ENCODE assay signal across 26 cellular contexts in genomic region chr6:24426729-24427446, GRCh38. TPM values are rescaled to one million over a fixed set of nuclear protein-coding genes. Genes with fewer than 3 reads are reported as not detected.
DNase-seq lines count a peak whose midpoint lies in the region; TF ChIP-seq lines count a peak whose summit lies in the region.
"Had no signal": no experiment of that assay in that cellular context is flagged by ENCODE, and none has a peak within 500 bp of the region (broad histone marks: within the 10 kb centered on the region; RNA-seq: fewer than 3 reads in every experiment).

No MANE protein-coding gene starts in this region.

- H2BK120ac ChIP-seq in mesendoderm (ENCODE audit: low read depth, low read length): no peak overlapping the region

- H2AK5ac ChIP-seq in mesendoderm (ENCODE audit: low read length): no peak overlapping the region

- intact Hi-C loops in activated T-helper 2 cell treated with anti-CD3 and anti-CD28 coated beads, Interferon-gamma antibody, Interleukin-2, Interleukin-4, amounts not matched to agents 10 μg/mL and 5 μg/mL and 100 μg/mL, durations not matched to agents 14 hours and 24 hours and 36 hours (cut with micrococcal nuclease): no loop called here

- H3K4me3 ChIP-seq in HEK293 (ENCODE audit: low read depth, low read length) (no peak overlapping the region), mesendoderm (ENCODE audit: low read length) (no peak overlapping the region)
- H3K4me3 ChIP-seq: lower lobe of right lung, ovary, SK-N-MC, suprapubic skin, upper lobe of right lung had no signal

- peaks cover 61% of the 10 kb centered on the region for H3K36me3 Mint-ChIP-seq in activated T-cell treated with anti-CD3 and anti-CD28 coated beads, Interleukin-2, amount 50 U/mL, for 24 hours (ENCODE audit: low read depth)
- H3K36me3 Mint-ChIP-seq in chondrocyte (ENCODE audit: low read depth): peaks cover 17% of the 10 kb centered on the region
- H3K36me3 Mint-ChIP-seq in activated T-helper 2 cell treated with anti-CD3 and anti-CD28 coated beads, Interferon-gamma antibody, Interleukin-2, Interleukin-4, amounts not matched to agents 10 μg/mL and 5 μg/mL and 100 μg/mL, durations not matched to agents 14 hours and 24 hours and 36 hours (ENCODE audit: low read depth): peaks cover 30% of the 10 kb centered on the region
- H3K36me3 Mint-ChIP-seq: IgD-negative memory B cell had no signal

- H3K4ac ChIP-seq in mesendoderm (ENCODE audit: low read depth, low read length): no peak overlapping the region

- no peak overlapping the region for H3K4me2 ChIP-seq in mesendoderm (ENCODE audit: low read length)

- H3K9me3 Mint-ChIP-seq in activated T-cell treated with anti-CD3 and anti-CD28 coated beads, Interleukin-2, amount 50 U/mL, for 24 hours: no peaks in the 10 kb centered on the region
- H3K9me3 Mint-ChIP-seq in chondrocyte (ENCODE audit: low read depth): no peaks in the 10 kb centered on the region
- H3K9me3 Mint-ChIP-seq in activated T-helper 2 cell treated with anti-CD3 and anti-CD28 coated beads, Interferon-gamma antibody, Interleukin-2, Interleukin-4, amounts not matched to agents 10 μg/mL and 5 μg/mL and 100 μg/mL, durations not matched to agents 14 hours and 24 hours and 36 hours: no peaks in the 10 kb centered on the region
- H3K9me3 Mint-ChIP-seq: CD8-positive, alpha-beta memory T cell; IgD-negative memory B cell; nephron had no signal

- H3K27ac ChIP-seq in HEK293 (ENCODE audit: extremely low read depth, low read depth, low read length) (no peak overlapping the region), mesendoderm (ENCODE audit: low read depth, low read length) (no peak overlapping the region)
- H3K27ac ChIP-seq: lower lobe of right lung, ovary, RWPE1, SK-N-MC, suprapubic skin, upper lobe of right lung had no signal

- H3K27ac Mint-ChIP-seq in activated T-cell treated with anti-CD3 and anti-CD28 coated beads, Interleukin-2, amount 50 U/mL, for 24 hours: peak overlapping the region; percentile 16
- H3K27ac Mint-ChIP-seq in chondrocyte (ENCODE audit: unreplicated experiment): peak overlapping the region; percentile 14
- no peak overlapping the region for H3K27ac Mint-ChIP-seq in activated T-helper 2 cell treated with anti-CD3 and anti-CD28 coated beads, Interferon-gamma antibody, Interleukin-2, Interleukin-4, amounts not matched to agents 10 μg/mL and 5 μg/mL and 100 μg/mL, durations not matched to agents 14 hours and 24 hours and 36 hours
- H3K27ac Mint-ChIP-seq: IgD-negative memory B cell had no signal

- H3K23ac ChIP-seq in mesendoderm (ENCODE audit: low read length): no peak overlapping the region

- H4K8ac ChIP-seq in mesendoderm (ENCODE audit: low read depth, low read length): no peak overlapping the region

- no peak overlapping the region for H3K9ac ChIP-seq in mesendoderm (ENCODE audit: low read length)

- H4K5ac ChIP-seq in mesendoderm (ENCODE audit: low read length): no peak overlapping the region

- TF ChIP-seq CTCF in HEK293 (tag by site-specific recombination; IDR thresholded peaks at IDR 0.05): no peak
- TF ChIP-seq CTCF in chondrocyte (IDR thresholded peaks at IDR 0.05): no peak

- no peaks in the 10 kb centered on the region for H3K27me3 ChIP-seq in mesendoderm (ENCODE audit: insufficient read depth, low read length, poor library complexity)
- H3K27me3 ChIP-seq: ovary, suprapubic skin, upper lobe of right lung had no signal

- no peaks in the 10 kb centered on the region for H3K4me1 Mint-ChIP-seq in activated T-cell treated with anti-CD3 and anti-CD28 coated beads, Interleukin-2, amount 50 U/mL, for 24 hours (ENCODE audit: low read depth)
- peaks cover 20% of the 10 kb centered on the region for H3K4me1 Mint-ChIP-seq in chondrocyte (ENCODE audit: low read depth)
- peaks cover 2% of the 10 kb centered on the region for H3K4me1 Mint-ChIP-seq in activated T-helper 2 cell treated with anti-CD3 and anti-CD28 coated beads, Interferon-gamma antibody, Interleukin-2, Interleukin-4, amounts not matched to agents 10 μg/mL and 5 μg/mL and 100 μg/mL, durations not matched to agents 14 hours and 24 hours and 36 hours (ENCODE audit: low read depth)
- H3K4me1 Mint-ChIP-seq: CD8-positive, alpha-beta memory T cell; IgD-negative memory B cell; nephron had no signal

- POLR2A ChIA-PET in HEK293 (lab: Yijun Ruan, JAX): no interaction called here

- CTCF ChIA-PET in HEK293 (lab: Yijun Ruan, JAX): no interaction called here

- no peak overlapping the region for H3K56ac ChIP-seq in mesendoderm (ENCODE audit: low read length)

- H3K79me2 ChIP-seq in mesendoderm (ENCODE audit: control insufficient read depth, insufficient read depth, low read length): no peaks in the 10 kb centered on the region

- DNase-seq in activated T-cell treated with anti-CD3 and anti-CD28 coated beads, Interleukin-2, amount 50 U/mL, for 24 hours: no peak
- DNase-seq in activated T-cell treated with anti-CD3 and anti-CD28 coated beads for 4 hours (no peak), chondrocyte (ENCODE audit: low spot score) (no peak), mesendoderm (peak; percentile 46), NCI-H2171 treated with DMSO at 0.1 percent for 48 hours (lab: John Stamatoyannopoulos, UW) (no peak), NCI-H1105 treated with DMSO at 0.1 percent for 48 hours (lab: John Stamatoyannopoulos, UW) (no peak)
- DNase-seq in activated T-helper 2 cell treated with anti-CD3 and anti-CD28 coated beads, Interferon-gamma antibody, Interleukin-2, Interleukin-4, amounts not matched to agents 10 μg/mL and 5 μg/mL and 100 μg/mL, durations not matched to agents 14 hours and 24 hours and 36 hours (ENCODE audit: low spot score): no peak
- DNase-seq: caudate nucleus; CD8-positive, alpha-beta memory T cell; dermis blood vessel endothelial cell; DMS 273 treated with DMSO at 0.1 percent for 48 hours; H7; kidney; lower lobe of right lung; NCI-H1092 treated with DMSO at 0.1 percent for 48 hours; NCI-H1930; NCI-H748 treated with DMSO at 0.1 percent for 48 hours; ovary; small intestine; upper lobe of right lung had no signal

- no peak overlapping the region for H3K4me3 Mint-ChIP-seq in activated T-cell treated with anti-CD3 and anti-CD28 coated beads, Interleukin-2, amount 50 U/mL, for 24 hours
- H3K4me3 Mint-ChIP-seq in chondrocyte (ENCODE audit: unreplicated experiment): no peak overlapping the region
- no peak overlapping the region for H3K4me3 Mint-ChIP-seq in activated T-helper 2 cell treated with anti-CD3 and anti-CD28 coated beads, Interferon-gamma antibody, Interleukin-2, Interleukin-4, amounts not matched to agents 10 μg/mL and 5 μg/mL and 100 μg/mL, durations not matched to agents 14 hours and 24 hours and 36 hours (ENCODE audit: low read depth)
- H3K4me3 Mint-ChIP-seq: CD8-positive, alpha-beta memory T cell; IgD-negative memory B cell; nephron had no signal

- H3K36me3 ChIP-seq in HEK293 (ENCODE audit: control insufficient read depth in 2 of 2, insufficient read depth in 1 of 2, low read length in 2 of 2): peaks cover 24 to 54% of the 10 kb centered on the region in 2 experiments
- H3K36me3 ChIP-seq in mesendoderm (ENCODE audit: control insufficient read depth, insufficient read depth, low read length): peaks cover 4% of the 10 kb centered on the region
- H3K36me3 ChIP-seq: ovary had no signal

- no peak overlapping the region for H2BK5ac ChIP-seq in mesendoderm (ENCODE audit: low read length)

- H3K4me1 ChIP-seq in HEK293 (ENCODE audit: control insufficient read depth, insufficient read depth, low read length): no peaks in the 10 kb centered on the region
- no peaks in the 10 kb centered on the region for H3K4me1 ChIP-seq in mesendoderm (ENCODE audit: control insufficient read depth, low read depth, low read length)
- H3K4me1 ChIP-seq: lower lobe of right lung, suprapubic skin, upper lobe of right lung had no signal

- H3K9me3 ChIP-seq in HEK293 (ENCODE audit: control insufficient read depth, insufficient read depth, low read depth, low read length): no peaks in the 10 kb centered on the region
- H3K9me3 ChIP-seq: lower lobe of right lung, ovary, suprapubic skin, upper lobe of right lung had no signal

- H2BK15ac ChIP-seq in mesendoderm (replicated peaks; ENCODE audit: low read depth): no peak overlapping the region

- no peaks in the 10 kb centered on the region for H3K27me3 Mint-ChIP-seq in activated T-cell treated with anti-CD3 and anti-CD28 coated beads, Interleukin-2, amount 50 U/mL, for 24 hours
- no peaks in the 10 kb centered on the region for H3K27me3 Mint-ChIP-seq in chondrocyte (ENCODE audit: low read depth)
- no peaks in the 10 kb centered on the region for H3K27me3 Mint-ChIP-seq in activated T-helper 2 cell treated with anti-CD3 and anti-CD28 coated beads, Interferon-gamma antibody, Interleukin-2, Interleukin-4, amounts not matched to agents 10 μg/mL and 5 μg/mL and 100 μg/mL, durations not matched to agents 14 hours and 24 hours and 36 hours (ENCODE audit: low read depth)
- H3K27me3 Mint-ChIP-seq: CD8-positive, alpha-beta memory T cell; IgD-negative memory B cell had no signal

- no CpG with 5 or more reads among the region's 10 CpGs for WGBS in mesendoderm (ENCODE audit: extremely low coverage, insufficient coverage, low lambda C conversion rate)

- H3K18ac ChIP-seq in mesendoderm (ENCODE audit: low read length): no peak overlapping the region

- H3K79me1 ChIP-seq in mesendoderm (ENCODE audit: low read length): no peaks in the 10 kb centered on the region

TF ChIP-seq in HEK293, 187 proteins besides CTCF, POLR2A, EP300 and RAD21 (continues in another document):
- TF ChIP-seq BCL6B (tag by site-specific recombination; IDR thresholded peaks at IDR 0.05) (peak; percentile 47; the same call in 1 of the 2 replicates), ZNF488 (tag by site-specific recombination; IDR thresholded peaks at IDR 0.05) (no peak)

RNA-seq across cellular contexts. Expression of gene MRS2, which starts 24.2 kb away (rescaled TPM):
- 16.0 to 18.0 TPM (median 16.5 TPM) in 3 replicates for total RNA-seq in chondrocyte
- polyA plus RNA-seq in mesendoderm (2013, experiment 1 of 2): 68.7 TPM
- 69.7 TPM for polyA plus RNA-seq in mesendoderm (2013, experiment 2 of 2)
- 30.5 and 31.1 TPM in 2 replicates for total RNA-seq in activated T-helper 2 cell treated with anti-CD3 and anti-CD28 coated beads, Interferon-gamma antibody, Interleukin-2, Interleukin-4, amounts not matched to agents 10 μg/mL and 5 μg/mL and 100 μg/mL, durations not matched to agents 14 hours and 24 hours and 36 hours
